2 cellular contexts compared by ENCODE assay signal in the genomic region with DNA sequence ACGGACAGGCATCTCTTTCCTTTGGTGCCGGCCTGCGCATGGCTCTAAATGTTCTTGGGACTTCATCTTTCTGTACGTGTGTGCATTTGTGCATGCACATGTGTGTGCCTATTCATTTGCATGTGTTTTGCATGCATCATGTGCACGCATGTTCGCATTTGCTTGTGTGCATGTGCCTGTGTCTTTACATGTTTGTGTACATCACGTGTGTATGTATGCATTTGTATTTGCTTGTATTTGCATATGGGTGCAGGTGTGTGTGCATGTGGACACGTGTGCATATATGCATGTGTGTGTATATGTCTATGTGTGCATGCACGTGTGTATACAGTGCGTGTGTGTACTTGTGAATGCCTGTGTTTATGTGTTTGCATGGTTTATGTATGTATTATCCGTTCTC.
TF ChIP-seq lines count a peak whose summit lies in the region.

No MANE protein-coding gene starts in this region.

TF ChIP-seq in HepG2, 621 proteins besides CTCF, POLR2A, EP300 and RAD21:
- TF ChIP-seq, protein P1, sequence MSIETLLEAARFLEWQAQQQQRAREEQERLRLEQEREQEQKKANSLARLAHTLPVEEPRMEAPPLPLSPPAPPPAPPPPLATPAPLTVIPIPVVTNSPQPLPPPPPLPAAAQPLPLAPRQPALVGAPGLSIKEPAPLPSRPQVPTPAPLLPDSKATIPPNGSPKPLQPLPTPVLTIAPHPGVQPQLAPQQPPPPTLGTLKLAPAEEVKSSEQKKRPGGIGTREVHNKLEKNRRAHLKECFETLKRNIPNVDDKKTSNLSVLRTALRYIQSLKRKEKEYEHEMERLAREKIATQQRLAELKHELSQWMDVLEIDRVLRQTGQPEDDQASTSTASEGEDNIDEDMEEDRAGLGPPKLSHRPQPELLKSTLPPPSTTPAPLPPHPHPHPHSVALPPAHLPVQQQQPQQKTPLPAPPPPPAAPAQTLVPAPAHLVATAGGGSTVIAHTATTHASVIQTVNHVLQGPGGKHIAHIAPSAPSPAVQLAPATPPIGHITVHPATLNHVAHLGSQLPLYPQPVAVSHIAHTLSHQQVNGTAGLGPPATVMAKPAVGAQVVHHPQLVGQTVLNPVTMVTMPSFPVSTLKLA (IDR thresholded peaks at IDR 0.05), result peak; percentile 92
- TF ChIP-seq RAD51 (IDR thresholded peaks at IDR 0.05; ENCODE audit: borderline replicate concordance) (0 out of 2 replicates have a peak, but pooled peaks have one; percentile 5), ZNF891 (CRISPR knock-in tag; IDR thresholded peaks at IDR 0.05) (no peak)
TF ChIP-seq in HepG2: peak in this region for 2.

TF ChIP-seq in endothelial cell of umbilical vein, 7 proteins besides CTCF, POLR2A, EP300 and RAD21:
- TF ChIP-seq, protein P2, sequence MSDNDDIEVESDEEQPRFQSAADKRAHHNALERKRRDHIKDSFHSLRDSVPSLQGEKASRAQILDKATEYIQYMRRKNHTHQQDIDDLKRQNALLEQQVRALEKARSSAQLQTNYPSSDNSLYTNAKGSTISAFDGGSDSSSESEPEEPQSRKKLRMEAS (IDR thresholded peaks at IDR 0.05; ENCODE audit: insufficient read depth, insufficient read length), result peak; percentile 23
- TF ChIP-seq JUN (IDR thresholded peaks at IDR 0.05; ENCODE audit: borderline replicate concordance, insufficient read depth, insufficient read length, low read depth), result no peak
- TF ChIP-seq FOS (IDR thresholded peaks at IDR 0.05; ENCODE audit: borderline replicate concordance, insufficient read depth, low read length), result no peak
- TF ChIP-seq POLR2AphosphoS5 (IDR thresholded peaks at IDR 0.05; ENCODE audit: insufficient read depth, low read depth, low read length), result no peak
- TF ChIP-seq MYC (IDR thresholded peaks at IDR 0.05; ENCODE audit: low read depth, low read length), result no peak
